27 cellular contexts compared by ENCODE assay signal in genomic region chr1:227453962-227454361, GRCh38.
"Had no signal": no experiment of that assay in that cellular context is flagged by ENCODE, and none has a peak within 500 bp of the region (broad histone marks: within the 10 kb centered on the region; RNA-seq: fewer than 3 reads in every experiment).

No MANE protein-coding gene starts in this region.

- H3K4me1 Mint-ChIP-seq: central memory CD8-positive, alpha-beta T cell; memory B cell; nephron progenitor cell; WTC11 had no signal

- H3K27ac ChIP-seq: adrenal gland, ascending aorta, gastroesophageal sphincter, heart left ventricle, testis, uterus had no signal

- H3K36me3 Mint-ChIP-seq: activated naive CD8-positive, alpha-beta T cell; memory B cell; WTC11 had no signal

- ATAC-seq: effector memory CD8-positive, alpha-beta T cell; gastroesophageal sphincter; heart left ventricle; left cardiac atrium; sciatic nerve; WTC11 had no signal

- H3K27ac Mint-ChIP-seq: activated naive CD8-positive, alpha-beta T cell; effector memory CD8-positive, alpha-beta T cell; memory B cell; nephron progenitor cell; WTC11 had no signal

- H3K4me3 Mint-ChIP-seq: activated naive CD8-positive, alpha-beta T cell; central memory CD8-positive, alpha-beta T cell; effector memory CD8-positive, alpha-beta T cell; memory B cell; nephron progenitor cell; WTC11 had no signal

- H3K4me3 ChIP-seq: adrenal gland, ascending aorta, dorsolateral prefrontal cortex, gastroesophageal sphincter, heart left ventricle, smooth muscle cell, testis, uterus had no signal

- FAIRE-seq: colon, islet of Langerhans had no signal

- H3K27me3 ChIP-seq: adrenal gland, ascending aorta, testis, uterus had no signal

- H3K4me1 ChIP-seq: adrenal gland, ascending aorta, gastroesophageal sphincter, testis, uterus had no signal

- H3K9me3 Mint-ChIP-seq: central memory CD8-positive, alpha-beta T cell; effector memory CD8-positive, alpha-beta T cell; memory B cell; WTC11 had no signal

- H3K9me3 ChIP-seq: adrenal gland, ascending aorta, gastroesophageal sphincter, heart left ventricle, testis, uterus had no signal

- H3K36me3 ChIP-seq: adrenal gland, ascending aorta, gastroesophageal sphincter, heart left ventricle, uterus had no signal

- H3K4me2 ChIP-seq: smooth muscle cell had no signal

- DNase-seq: activated gamma-delta T cell treated with Interleukin-2 at 50 U/mL for 16 hours; activated T-cell treated with anti-CD3 and anti-CD28 coated beads, Interleukin-2, amount 50 U/mL, for 1 hour; dorsolateral prefrontal cortex; effector memory CD8-positive, alpha-beta T cell; heart left ventricle; left cardiac atrium; nephron progenitor cell; occipital lobe; posterior cingulate gyrus; stimulated activated CD4-positive, alpha-beta T cell treated with anti-CD3 and anti-CD28 coated beads, Interleukin-2, amount 100 ng/mL, for 48 hours; stimulated activated CD8-positive, alpha-beta memory T cell treated with anti-CD3 and anti-CD28 coated beads, Interleukin-4, amount 100 ng/mL, for 48 hours; stimulated activated naive CD4-positive, alpha-beta T cell; T-helper 9 cell; testis; trophoblast cell; uterus had no signal
